Comparison of ENCODE assay signal across 1 cellular context in the genomic region with DNA sequence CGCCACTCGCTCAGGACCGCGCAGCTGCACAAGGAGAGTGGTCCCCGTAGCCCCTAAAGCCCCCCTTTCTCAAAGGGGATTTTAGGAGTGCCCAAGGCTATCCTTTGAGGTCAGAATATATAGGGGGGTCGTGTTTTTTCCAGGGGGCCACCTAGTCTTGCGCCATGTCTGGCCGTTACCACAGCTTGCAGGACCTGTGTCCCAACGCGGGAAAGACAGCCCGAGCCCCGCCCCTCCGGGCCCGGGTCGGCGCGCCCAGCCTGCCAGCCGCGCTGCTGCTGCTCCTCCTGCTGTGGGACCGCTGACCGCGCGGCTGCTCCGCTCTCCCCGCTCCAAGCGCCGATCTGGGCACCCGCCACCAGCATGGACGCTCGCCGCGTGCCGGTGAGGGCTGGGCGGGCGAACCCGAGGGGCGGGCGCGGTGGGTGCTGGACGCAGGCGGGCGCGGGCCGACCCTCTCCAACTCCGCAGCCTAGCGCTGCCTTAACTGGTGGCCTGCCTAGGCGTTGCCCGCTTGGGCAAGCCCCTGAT.
A peak's percentile ranks its signal among the peaks of the same experiment; 100 is the strongest.
TF ChIP-seq lines count a peak whose summit lies in the region.

CDCA7 (plus strand) TSS at position 272 of the 531 bp plus-strand sequence; CDS start at position 364, 92 bp downstream.

TF ChIP-seq in GM12878, 131 proteins besides CTCF, POLR2A, EP300 and RAD21 (continued from another document):
- TF ChIP-seq IRF3 (IDR thresholded peaks at IDR 0.05), result no peak
- no peak for TF ChIP-seq ESRRA (IDR thresholded peaks at IDR 0.05; ENCODE audit: low read length)
- TF ChIP-seq SRF (IDR thresholded peaks at IDR 0.05; ENCODE audit: low read depth in 2 of 2, low read length in 2 of 2), result no peak
- no peak for TF ChIP-seq CEBPB (IDR thresholded peaks at IDR 0.05; ENCODE audit: borderline replicate concordance in 1 of 2, low read depth in 2 of 2, low read length in 2 of 2)
- TF ChIP-seq BRCA1 (IDR thresholded peaks at IDR 0.05; ENCODE audit: low read depth, low read length), result no peak
- TF ChIP-seq ZNF24 (IDR thresholded peaks at IDR 0.05), result no peak
- peak; percentile 66 for TF ChIP-seq KLF5 (IDR thresholded peaks at IDR 0.05; ENCODE audit: partially characterized antibody)
- TF ChIP-seq HDAC6 (IDR thresholded peaks at IDR 0.05; ENCODE audit: unreplicated experiment), result peak; percentile 57
- TF ChIP-seq ZNF384 (IDR thresholded peaks at IDR 0.05; ENCODE audit: borderline replicate concordance, low read depth, low read length), result no peak
- TF ChIP-seq CBX3 (IDR thresholded peaks at IDR 0.05; ENCODE audit: borderline replicate concordance, low read depth), result no peak
- no peak for TF ChIP-seq ATF3 (IDR thresholded peaks at IDR 0.05; ENCODE audit: borderline replicate concordance, extremely low read depth, low read depth, low read length)
- TF ChIP-seq MYB (IDR thresholded peaks at IDR 0.05; ENCODE audit: borderline replicate concordance, low read depth, low read length), result no peak
- TF ChIP-seq RAD51 (IDR thresholded peaks at IDR 0.05), result peak; percentile 91
- no peak for TF ChIP-seq MTA2 (IDR thresholded peaks at IDR 0.05; ENCODE audit: low read depth)
- TF ChIP-seq TARDBP (IDR thresholded peaks at IDR 0.05; ENCODE audit: borderline replicate concordance), result peak; percentile 54; the same call in 1 of the 2 replicates
- no peak for TF ChIP-seq RCOR1 (conservative IDR thresholded peaks at IDR 0.05; ENCODE audit: low read depth, low read length)
- no peak for TF ChIP-seq MTA3 (IDR thresholded peaks at IDR 0.05; ENCODE audit: borderline replicate concordance, low read length)
- no peak for TF ChIP-seq SUPT20H (IDR thresholded peaks at IDR 0.05; ENCODE audit: borderline replicate concordance, control insufficient read depth, low read depth, low read length)
- TF ChIP-seq, protein P1, sequence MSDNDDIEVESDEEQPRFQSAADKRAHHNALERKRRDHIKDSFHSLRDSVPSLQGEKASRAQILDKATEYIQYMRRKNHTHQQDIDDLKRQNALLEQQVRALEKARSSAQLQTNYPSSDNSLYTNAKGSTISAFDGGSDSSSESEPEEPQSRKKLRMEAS (IDR thresholded peaks at IDR 0.05; ENCODE audit: low read depth, low read length), result no peak; the same call in 1 of the 2 replicates
- TF ChIP-seq TCF12 (IDR thresholded peaks at IDR 0.05; ENCODE audit: low read depth, low read length), result no peak
- TF ChIP-seq, protein P2, sequence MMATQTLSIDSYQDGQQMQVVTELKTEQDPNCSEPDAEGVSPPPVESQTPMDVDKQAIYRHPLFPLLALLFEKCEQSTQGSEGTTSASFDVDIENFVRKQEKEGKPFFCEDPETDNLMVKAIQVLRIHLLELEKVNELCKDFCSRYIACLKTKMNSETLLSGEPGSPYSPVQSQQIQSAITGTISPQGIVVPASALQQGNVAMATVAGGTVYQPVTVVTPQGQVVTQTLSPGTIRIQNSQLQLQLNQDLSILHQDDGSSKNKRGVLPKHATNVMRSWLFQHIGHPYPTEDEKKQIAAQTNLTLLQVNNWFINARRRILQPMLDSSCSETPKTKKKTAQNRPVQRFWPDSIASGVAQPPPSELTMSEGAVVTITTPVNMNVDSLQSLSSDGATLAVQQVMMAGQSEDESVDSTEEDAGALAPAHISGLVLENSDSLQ (IDR thresholded peaks at IDR 0.05), result peak; percentile 38; the same call in 1 of the 2 replicates
TF ChIP-seq in GM12878: peak in this region for 29.
